ENCODE assay signal across 8 cellular contexts in the genomic region with DNA sequence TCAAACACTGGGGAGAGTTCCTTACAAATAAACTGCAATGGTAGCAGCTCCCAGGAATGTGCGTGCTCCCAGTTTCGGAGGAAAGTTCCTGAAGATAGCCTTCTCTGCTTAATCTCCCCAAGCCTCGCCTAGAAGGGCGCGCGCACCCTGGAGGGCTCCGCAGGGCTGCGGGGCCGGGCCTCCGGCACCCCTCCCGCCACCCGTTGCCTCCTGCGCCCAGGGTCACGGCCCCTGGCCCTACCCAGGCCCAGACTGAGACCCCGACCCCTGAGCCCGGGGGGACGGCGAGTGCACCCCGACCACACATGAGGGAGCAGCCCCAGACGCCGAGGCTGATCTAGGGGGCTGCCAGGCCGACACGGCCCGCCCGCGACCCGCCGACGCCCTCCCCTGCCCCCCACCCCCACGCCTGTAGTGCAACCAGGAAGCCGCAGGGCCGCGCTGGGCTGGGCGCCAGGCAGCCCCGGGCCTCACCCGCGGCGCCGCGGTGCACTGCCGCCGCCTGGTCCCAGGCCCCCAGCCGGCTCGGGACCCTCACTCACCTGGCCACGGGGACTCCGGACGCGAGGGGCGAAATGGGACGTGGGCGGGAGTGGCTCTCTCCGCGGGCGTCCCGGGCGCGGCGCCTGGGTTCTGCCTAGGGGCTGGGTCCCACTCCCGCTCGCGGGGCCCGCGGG. TPM values are rescaled to one million over a fixed set of nuclear protein-coding genes. Genes with fewer than 3 reads are reported as not detected.
DNase-seq lines count a peak whose midpoint lies in the region; ATAC-seq and TF ChIP-seq lines count a peak whose summit lies in the region.

No MANE protein-coding gene starts in this region.

- TF ChIP-seq CTCF in 22Rv1 (IDR thresholded peaks at IDR 0.05): peak; percentile 7; the same call in 1 of the 2 replicates
- no peak for TF ChIP-seq CTCF in right lobe of liver (IDR thresholded peaks at IDR 0.05)

- H3K27me3 ChIP-seq in right lobe of liver: no peaks in the 10 kb centered on the region

- no peak for DNase-seq in SK-N-MC (ENCODE audit: low read depth, low spot score)
- peak; percentile 23 for DNase-seq in cerebellum (ENCODE audit: low spot score)
- peak in 1 of 3 donors; percentile 64 for DNase-seq in right lobe of liver
- peak in 2 of 49 donors; percentile 59 to 93 for DNase-seq in substantia nigra (lab: John Stamatoyannopoulos, UW)
- no peak for DNase-seq in SHP77 treated with DMSO at 0.1 percent for 48 hours (lab: John Stamatoyannopoulos, UW)

- H3K9ac ChIP-seq in SK-N-MC (ENCODE audit: insufficient read length): peak overlapping the region; percentile 69

- WGBS in right lobe of liver (ENCODE audit: insufficient coverage, low coverage, low lambda C conversion rate, missing lambda C conversion rate): no CpG with 5 or more reads among the region's 63 CpGs

- ATAC-seq in GM18520 (IDR thresholded peaks at IDR 0.05; ENCODE audit: unreplicated experiment) (peak; percentile 16), HG02981 (IDR thresholded peaks at IDR 0.05; ENCODE audit: unreplicated experiment) (peak; percentile 42), right lobe of liver (peak; percentile 6 to 32 (median 18))

- peak overlapping the region; percentile 82 for H3K4me3 ChIP-seq in SK-N-MC
- peak overlapping the region; percentile 84 to 93 (median 89) for H3K4me3 ChIP-seq in right lobe of liver

- peak overlapping the region; percentile 81 for H3K27ac ChIP-seq in 22Rv1
- peak overlapping the region; percentile 50 for H3K27ac ChIP-seq in SK-N-MC
- H3K27ac ChIP-seq in right lobe of liver: peak overlapping the region; percentile 91 to 99 (median 98)
- peak overlapping the region; percentile 69 for H3K27ac ChIP-seq in substantia nigra (ENCODE audit: low read depth, low read length, poor library complexity, severe bottlenecking)

- no peak for TF ChIP-seq POLR2A in right lobe of liver (IDR thresholded peaks at IDR 0.05)

- peaks cover 0 to 48% (median 19%) of the 10 kb centered on the region in 4 donors for H3K4me1 ChIP-seq in right lobe of liver

- intact Hi-C loops in right lobe of liver (cut with DNase I): loop anchor here in 1 of 2 donors (10.0 kb wide), 1 partner anchor 50 kb away; no protein-coding TSS in a partner anchor

- no peaks in the 10 kb centered on the region for H3K36me3 ChIP-seq in SK-N-MC (ENCODE audit: insufficient read depth, low read length)
- no peaks in the 10 kb centered on the region for H3K36me3 ChIP-seq in right lobe of liver

- H3K9me3 ChIP-seq in SK-N-MC (ENCODE audit: low read depth, low read length) (no peaks in the 10 kb centered on the region), right lobe of liver (no peaks in the 10 kb centered on the region)

RNA-seq across cellular contexts. Expression of gene ANXA11, which starts 0.4 kb away (rescaled TPM):
- total RNA-seq in cerebellum (5.4 TPM), right lobe of liver (100 to 1,000 TPM in 1 of 6 experiments, 10 to 100 TPM in 5; 41.7 to 100 (median 55.6) TPM)
